ENCODE assay signal across 1 cellular context in the genomic region with DNA sequence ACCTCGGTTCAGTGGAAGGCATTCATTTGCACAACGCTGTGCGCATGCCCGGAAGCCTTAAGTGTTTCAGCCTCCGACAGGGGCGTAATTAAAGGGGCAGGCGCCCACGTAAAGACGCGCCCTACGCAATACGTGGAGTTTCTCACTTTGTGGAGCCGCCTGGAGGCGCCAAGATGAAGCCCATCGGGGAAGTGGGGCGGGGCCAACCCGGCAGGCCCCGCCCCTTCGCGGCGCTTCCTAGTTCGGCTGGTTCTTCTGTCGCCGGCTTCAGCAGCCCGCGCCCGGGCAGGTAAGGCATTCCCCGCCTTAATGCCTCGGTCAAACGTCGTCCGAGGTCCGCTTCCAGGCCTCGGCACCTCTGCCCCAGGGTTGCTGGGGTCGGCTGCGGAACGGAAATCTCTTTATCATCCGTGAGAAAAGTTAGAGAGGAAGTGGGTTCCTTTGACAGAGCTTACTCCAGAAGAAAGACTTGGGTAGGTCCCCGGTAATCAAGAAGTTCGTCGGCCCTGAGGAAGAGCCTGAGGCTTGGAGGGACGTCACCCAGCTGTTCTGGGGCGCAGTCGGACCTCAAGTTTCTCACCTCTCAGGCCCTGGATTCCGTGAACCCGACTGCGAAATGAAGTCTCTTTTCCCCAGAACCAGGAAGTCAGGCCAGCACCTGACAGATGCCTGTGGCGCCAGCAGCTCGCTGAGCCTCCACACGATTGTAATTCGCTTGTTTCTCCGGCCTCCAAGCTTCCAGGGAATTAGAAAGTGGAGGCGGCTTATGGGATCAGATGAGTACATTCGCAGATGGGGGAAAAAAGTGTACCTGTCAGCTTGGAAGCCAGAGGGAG.
TF ChIP-seq lines count a peak whose summit lies in the region.

Gene IRAK4, plus strand, starts transcription at position 224 of the 836 bp plus-strand sequence. CDS start 9,161 bp downstream, outside the sequence.
A gene with protein sequence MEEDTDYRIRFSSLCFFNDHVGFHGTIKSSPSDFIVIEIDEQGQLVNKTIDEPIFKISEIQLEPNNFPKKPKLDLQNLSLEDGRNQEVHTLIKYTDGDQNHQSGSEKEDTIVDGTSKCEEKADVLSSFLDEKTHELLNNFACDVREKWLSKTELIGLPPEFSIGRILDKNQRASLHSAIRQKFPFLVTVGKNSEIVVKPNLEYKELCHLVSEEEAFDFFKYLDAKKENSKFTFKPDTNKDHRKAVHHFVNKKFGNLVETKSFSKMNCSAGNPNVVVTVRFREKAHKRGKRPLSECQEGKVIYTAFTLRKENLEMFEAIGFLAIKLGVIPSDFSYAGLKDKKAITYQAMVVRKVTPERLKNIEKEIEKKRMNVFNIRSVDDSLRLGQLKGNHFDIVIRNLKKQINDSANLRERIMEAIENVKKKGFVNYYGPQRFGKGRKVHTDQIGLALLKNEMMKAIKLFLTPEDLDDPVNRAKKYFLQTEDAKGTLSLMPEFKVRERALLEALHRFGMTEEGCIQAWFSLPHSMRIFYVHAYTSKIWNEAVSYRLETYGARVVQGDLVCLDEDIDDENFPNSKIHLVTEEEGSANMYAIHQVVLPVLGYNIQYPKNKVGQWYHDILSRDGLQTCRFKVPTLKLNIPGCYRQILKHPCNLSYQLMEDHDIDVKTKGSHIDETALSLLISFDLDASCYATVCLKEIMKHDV (minus strand): TSS at position 63 of the 836 bp plus-strand sequence. CDS start 3,545 bp downstream, outside the sequence.

TF ChIP-seq in HepG2, 621 proteins besides CTCF, POLR2A, EP300 and RAD21 (continued from another document and continues in another):
- TF ChIP-seq ZNF318 (CRISPR knock-in tag; IDR thresholded peaks at IDR 0.05) (no peak), PRPF4 (IDR thresholded peaks at IDR 0.05; ENCODE audit: low read depth, low read length, poor library complexity, severe bottlenecking) (no peak), NFYC (CRISPR knock-in tag; IDR thresholded peaks at IDR 0.05) (no peak), FOXP1 (IDR thresholded peaks at IDR 0.05) (no peak), FOXP1 (CRISPR knock-in tag; IDR thresholded peaks at IDR 0.05) (no peak), GTF2F1 (IDR thresholded peaks at IDR 0.05; ENCODE audit: low read length) (peak; percentile 73; the same call in 1 of the 2 replicates), POLR2AphosphoS2 (IDR thresholded peaks at IDR 0.05; ENCODE audit: low read depth, low read length) (no peak), TBP (CRISPR knock-in tag; IDR thresholded peaks at IDR 0.05) (no peak), ZNF678 (CRISPR knock-in tag; IDR thresholded peaks at IDR 0.05) (no peak), HIC2 (CRISPR knock-in tag; IDR thresholded peaks at IDR 0.05; ENCODE audit: low read depth) (no peak), ZNF451 (CRISPR knock-in tag; IDR thresholded peaks at IDR 0.05) (no peak; the same call in 1 of the 2 replicates), TRAFD1 (CRISPR knock-in tag; IDR thresholded peaks at IDR 0.05; ENCODE audit: borderline replicate concordance) (no peak), HNF4G (IDR thresholded peaks at IDR 0.05; ENCODE audit: borderline replicate concordance, low read depth, low read length) (no peak), HNF4G (CRISPR knock-in tag; IDR thresholded peaks at IDR 0.05; ENCODE audit: borderline replicate concordance, low read depth) (no peak), SAFB2 (CRISPR knock-in tag; IDR thresholded peaks at IDR 0.05; ENCODE audit: borderline replicate concordance, low read depth) (0 out of 2 replicates have a peak, but pooled peaks have one; percentile 87), ZC3H13 (CRISPR knock-in tag; IDR thresholded peaks at IDR 0.05) (no peak), ZNF850 (CRISPR knock-in tag; conservative IDR thresholded peaks at IDR 0.05) (peak; percentile 39; the same call in 1 of the 2 replicates), ZMAT3 (CRISPR knock-in tag; conservative IDR thresholded peaks at IDR 0.05) (0 out of 2 replicates have a peak, but pooled peaks have one; percentile 4), KLF9 (CRISPR knock-in tag; IDR thresholded peaks at IDR 0.05; ENCODE audit: low read depth) (no peak)
- TF ChIP-seq, protein P1, sequence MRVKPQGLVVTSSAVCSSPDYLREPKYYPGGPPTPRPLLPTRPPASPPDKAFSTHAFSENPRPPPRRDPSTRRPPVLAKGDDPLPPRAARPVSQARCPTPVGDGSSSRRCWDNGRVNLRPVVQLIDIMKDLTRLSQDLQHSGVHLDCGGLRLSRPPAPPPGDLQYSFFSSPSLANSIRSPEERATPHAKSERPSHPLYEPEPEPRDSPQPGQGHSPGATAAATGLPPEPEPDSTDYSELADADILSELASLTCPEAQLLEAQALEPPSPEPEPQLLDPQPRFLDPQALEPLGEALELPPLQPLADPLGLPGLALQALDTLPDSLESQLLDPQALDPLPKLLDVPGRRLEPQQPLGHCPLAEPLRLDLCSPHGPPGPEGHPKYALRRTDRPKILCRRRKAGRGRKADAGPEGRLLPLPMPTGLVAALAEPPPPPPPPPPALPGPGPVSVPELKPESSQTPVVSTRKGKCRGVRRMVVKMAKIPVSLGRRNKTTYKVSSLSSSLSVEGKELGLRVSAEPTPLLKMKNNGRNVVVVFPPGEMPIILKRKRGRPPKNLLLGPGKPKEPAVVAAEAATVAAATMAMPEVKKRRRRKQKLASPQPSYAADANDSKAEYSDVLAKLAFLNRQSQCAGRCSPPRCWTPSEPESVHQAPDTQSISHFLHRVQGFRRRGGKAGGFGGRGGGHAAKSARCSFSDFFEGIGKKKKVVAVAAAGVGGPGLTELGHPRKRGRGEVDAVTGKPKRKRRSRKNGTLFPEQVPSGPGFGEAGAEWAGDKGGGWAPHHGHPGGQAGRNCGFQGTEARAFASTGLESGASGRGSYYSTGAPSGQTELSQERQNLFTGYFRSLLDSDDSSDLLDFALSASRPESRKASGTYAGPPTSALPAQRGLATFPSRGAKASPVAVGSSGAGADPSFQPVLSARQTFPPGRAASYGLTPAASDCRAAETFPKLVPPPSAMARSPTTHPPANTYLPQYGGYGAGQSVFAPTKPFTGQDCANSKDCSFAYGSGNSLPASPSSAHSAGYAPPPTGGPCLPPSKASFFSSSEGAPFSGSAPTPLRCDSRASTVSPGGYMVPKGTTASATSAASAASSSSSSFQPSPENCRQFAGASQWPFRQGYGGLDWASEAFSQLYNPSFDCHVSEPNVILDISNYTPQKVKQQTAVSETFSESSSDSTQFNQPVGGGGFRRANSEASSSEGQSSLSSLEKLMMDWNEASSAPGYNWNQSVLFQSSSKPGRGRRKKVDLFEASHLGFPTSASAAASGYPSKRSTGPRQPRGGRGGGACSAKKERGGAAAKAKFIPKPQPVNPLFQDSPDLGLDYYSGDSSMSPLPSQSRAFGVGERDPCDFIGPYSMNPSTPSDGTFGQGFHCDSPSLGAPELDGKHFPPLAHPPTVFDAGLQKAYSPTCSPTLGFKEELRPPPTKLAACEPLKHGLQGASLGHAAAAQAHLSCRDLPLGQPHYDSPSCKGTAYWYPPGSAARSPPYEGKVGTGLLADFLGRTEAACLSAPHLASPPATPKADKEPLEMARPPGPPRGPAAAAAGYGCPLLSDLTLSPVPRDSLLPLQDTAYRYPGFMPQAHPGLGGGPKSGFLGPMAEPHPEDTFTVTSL (CRISPR knock-in tag; IDR thresholded peaks at IDR 0.05; ENCODE audit: borderline replicate concordance): 0 out of 2 replicates have a peak, but pooled peaks have one; percentile 7
- TF ChIP-seq, protein P2, sequence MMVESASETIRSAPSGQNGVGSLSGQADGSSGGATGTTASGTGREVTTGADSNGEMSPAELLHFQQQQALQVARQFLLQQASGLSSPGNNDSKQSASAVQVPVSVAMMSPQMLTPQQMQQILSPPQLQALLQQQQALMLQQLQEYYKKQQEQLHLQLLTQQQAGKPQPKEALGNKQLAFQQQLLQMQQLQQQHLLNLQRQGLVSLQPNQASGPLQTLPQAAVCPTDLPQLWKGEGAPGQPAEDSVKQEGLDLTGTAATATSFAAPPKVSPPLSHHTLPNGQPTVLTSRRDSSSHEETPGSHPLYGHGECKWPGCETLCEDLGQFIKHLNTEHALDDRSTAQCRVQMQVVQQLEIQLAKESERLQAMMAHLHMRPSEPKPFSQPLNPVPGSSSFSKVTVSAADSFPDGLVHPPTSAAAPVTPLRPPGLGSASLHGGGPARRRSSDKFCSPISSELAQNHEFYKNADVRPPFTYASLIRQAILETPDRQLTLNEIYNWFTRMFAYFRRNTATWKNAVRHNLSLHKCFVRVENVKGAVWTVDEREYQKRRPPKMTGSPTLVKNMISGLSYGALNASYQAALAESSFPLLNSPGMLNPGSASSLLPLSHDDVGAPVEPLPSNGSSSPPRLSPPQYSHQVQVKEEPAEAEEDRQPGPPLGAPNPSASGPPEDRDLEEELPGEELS (CRISPR knock-in tag; IDR thresholded peaks at IDR 0.05): no peak
- TF ChIP-seq, protein P3, sequence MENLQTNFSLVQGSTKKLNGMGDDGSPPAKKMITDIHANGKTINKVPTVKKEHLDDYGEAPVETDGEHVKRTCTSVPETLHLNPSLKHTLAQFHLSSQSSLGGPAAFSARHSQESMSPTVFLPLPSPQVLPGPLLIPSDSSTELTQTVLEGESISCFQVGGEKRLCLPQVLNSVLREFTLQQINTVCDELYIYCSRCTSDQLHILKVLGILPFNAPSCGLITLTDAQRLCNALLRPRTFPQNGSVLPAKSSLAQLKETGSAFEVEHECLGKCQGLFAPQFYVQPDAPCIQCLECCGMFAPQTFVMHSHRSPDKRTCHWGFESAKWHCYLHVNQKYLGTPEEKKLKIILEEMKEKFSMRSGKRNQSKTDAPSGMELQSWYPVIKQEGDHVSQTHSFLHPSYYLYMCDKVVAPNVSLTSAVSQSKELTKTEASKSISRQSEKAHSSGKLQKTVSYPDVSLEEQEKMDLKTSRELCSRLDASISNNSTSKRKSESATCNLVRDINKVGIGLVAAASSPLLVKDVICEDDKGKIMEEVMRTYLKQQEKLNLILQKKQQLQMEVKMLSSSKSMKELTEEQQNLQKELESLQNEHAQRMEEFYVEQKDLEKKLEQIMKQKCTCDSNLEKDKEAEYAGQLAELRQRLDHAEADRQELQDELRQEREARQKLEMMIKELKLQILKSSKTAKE (CRISPR knock-in tag; IDR thresholded peaks at IDR 0.05; ENCODE audit: borderline replicate concordance): no peak
